25 cellular contexts compared by ENCODE assay signal in genomic region chr12:111088409-111088808, GRCh38. TPM values are rescaled to one million over a fixed set of nuclear protein-coding genes. Genes with fewer than 3 reads are reported as not detected.
"Had no signal": no experiment of that assay in that cellular context is flagged by ENCODE, and none has a peak within 500 bp of the region (broad histone marks: within the 10 kb centered on the region; RNA-seq: fewer than 3 reads in every experiment).

No MANE protein-coding gene starts in this region.

- H3K36me3 ChIP-seq: left ventricle myocardium inferior, ovary, right atrium auricular region, stomach, thyroid gland, transverse colon, upper lobe of left lung, vagina had no signal

- H3K9me3 ChIP-seq: left ventricle myocardium inferior, ovary, stomach, testis, thyroid gland, transverse colon, upper lobe of left lung, vagina had no signal

- H3K4me1 ChIP-seq: left ventricle myocardium inferior, right atrium auricular region, stomach, testis, thyroid gland, transverse colon, upper lobe of left lung, vagina had no signal

- ATAC-seq: sciatic nerve; stimulated activated naive B cell treated with anti-CD40 and anti-IgM and Interleukin-4, amounts not matched to agents 10 μg/mL and 1 μg/mL and 100 μg/mL, for 72 hours; stimulated activated naive CD8-positive, alpha-beta T cell treated with anti-CD3 and anti-CD28 coated beads, Interleukin-15, Interleukin-2, amounts not matched to agents 100 U/mL and 50 U/mL, for 24 hours had no signal

- H3K4me3 ChIP-seq: left ventricle myocardium inferior, lung, ovary, right atrium auricular region, skin epidermis, stomach, testis, thyroid gland, transverse colon, upper lobe of left lung, vagina had no signal

- DNase-seq: islet precursor cell; left ventricle myocardium inferior; mesendoderm; naive B cell; ovary; stimulated activated CD4-positive, alpha-beta T cell treated with anti-CD3 and anti-CD28 coated beads, Interleukin-12 subunit alpha, Interleukin-12 subunit beta, amount 100 ng/mL, for 4 hours; stimulated activated CD4-positive, alpha-beta T cell treated with anti-CD3 and anti-CD28 coated beads, Interleukin-15, amount 100 ng/mL, for 24 hours; stimulated activated CD4-positive, alpha-beta T cell treated with anti-CD3 and anti-CD28 coated beads, Interleukin-2, amount 100 ng/mL, for 24 hours; stimulated activated CD4-positive, alpha-beta T cell treated with anti-CD3 and anti-CD28 coated beads, Interleukin-4, amount 100 ng/mL, for 1 hour; stimulated activated naive B cell treated with anti-CD40 and anti-IgM and Interleukin-4, amounts not matched to agents 10 μg/mL and 1 μg/mL and 100 μg/mL, for 72 hours; stimulated activated naive CD8-positive, alpha-beta T cell treated with anti-CD3 and anti-CD28 coated beads, Interleukin-15, Interleukin-2, amounts not matched to agents 100 U/mL and 50 U/mL, for 24 hours; stomach; testis; thyroid gland; transverse colon; upper lobe of left lung had no signal

- H3K27ac ChIP-seq: left ventricle myocardium inferior, ovary, right atrium auricular region, skin epidermis, stomach, testis, thyroid gland, transverse colon, upper lobe of left lung, vagina had no signal

- H3K27me3 ChIP-seq: ovary, right atrium auricular region, testis, thyroid gland, upper lobe of left lung, vagina had no signal

RNA-seq across cellular contexts. Expression of gene CUX2, which starts 54.4 kb away (rescaled TPM):
- total RNA-seq: kidney epithelial cell; left ventricle myocardium inferior; natural killer cell treated with Interleukin-12 subunit alpha and Interleukin-12 subunit beta and Interleukin-15 and Interleukin-18, amount 100 ng/mL, for 72 hours; pulmonary artery endothelial cell; renal cortical epithelial cell; right atrium auricular region had no signal
